Comparison of ENCODE assay signal across 18 cellular contexts in genomic region chr5:107196500-107196899, GRCh38.
"Had no signal": no experiment of that assay in that cellular context is flagged by ENCODE, and none has a peak within 500 bp of the region (broad histone marks: within the 10 kb centered on the region; RNA-seq: fewer than 3 reads in every experiment).

No MANE protein-coding gene starts in this region.

- H3K36me3 ChIP-seq: heart left ventricle, pancreas, tibial artery, upper lobe of left lung, uterus had no signal

- DNase-seq: effector CD8-positive, alpha-beta T cell; heart left ventricle; hippocampal formation; left colon; left ventricle myocardium superior; mesenchymal stem cell; midbrain; naive B cell; occipital lobe; pancreas; right cardiac atrium; stimulated activated CD4-positive, alpha-beta T cell treated with anti-CD3 and anti-CD28 coated beads, Interleukin-2, amount 100 ng/mL, for 48 hours; stimulated activated naive CD4-positive, alpha-beta T cell treated with Interleukin-2 at 50 U/mL for 16 hours; tibial artery; upper lobe of left lung; uterus had no signal

- H3K9me3 ChIP-seq: heart left ventricle, pancreas, tibial artery, upper lobe of left lung, uterus had no signal

- H3K4me2 ChIP-seq: smooth muscle cell had no signal

- H3K4me1 ChIP-seq: heart left ventricle, pancreas, tibial artery, upper lobe of left lung, uterus had no signal

- H3K27me3 ChIP-seq: heart left ventricle, pancreas, tibial artery, upper lobe of left lung, uterus had no signal

- H3K4me3 ChIP-seq: heart left ventricle, lung, pancreas, smooth muscle cell, tibial artery, upper lobe of left lung, uterus had no signal

- H3K27ac ChIP-seq: heart left ventricle, pancreas, tibial artery, upper lobe of left lung, uterus had no signal

- ATAC-seq: heart left ventricle, left colon, left ventricle myocardium superior, pancreas, right cardiac atrium had no signal
